Comparison of ENCODE assay signal across 1 cellular context in genomic region chr6:41580690-41581089, GRCh38.
TF ChIP-seq lines count a peak whose summit lies in the region.

No MANE protein-coding gene starts in this region.

TF ChIP-seq in IMR-90, 13 proteins besides CTCF, POLR2A, EP300 and RAD21:
- TF ChIP-seq NFE2L2 (IDR thresholded peaks at IDR 0.05; ENCODE audit: low read depth, low read length) = no peak
- no peak for TF ChIP-seq SMC3 (IDR thresholded peaks at IDR 0.05; ENCODE audit: low read depth, low read length)
- no peak for TF ChIP-seq RFX5 (IDR thresholded peaks at IDR 0.05; ENCODE audit: low read depth, low read length)
- no peak for TF ChIP-seq FOS (IDR thresholded peaks at IDR 0.05; ENCODE audit: low read depth, low read length)
- TF ChIP-seq ELK1 (IDR thresholded peaks at IDR 0.05; ENCODE audit: borderline replicate concordance, low read depth, low read length) = no peak
- no peak for TF ChIP-seq USF2 (IDR thresholded peaks at IDR 0.05; ENCODE audit: low read depth, low read length)
- TF ChIP-seq CHD1 (IDR thresholded peaks at IDR 0.05; ENCODE audit: low read depth, low read length) = no peak
- no peak for TF ChIP-seq MAFK (IDR thresholded peaks at IDR 0.05; ENCODE audit: low read depth, low read length)
- no peak for TF ChIP-seq BHLHE40 (IDR thresholded peaks at IDR 0.05; ENCODE audit: low read depth, low read length)
- TF ChIP-seq MAZ (IDR thresholded peaks at IDR 0.05; ENCODE audit: borderline replicate concordance, low read depth, low read length) = no peak
- TF ChIP-seq CEBPB (IDR thresholded peaks at IDR 0.05; ENCODE audit: low read depth, low read length) = no peak
- no peak for TF ChIP-seq MXI1 (IDR thresholded peaks at IDR 0.05; ENCODE audit: borderline replicate concordance, low read depth, low read length)
- no peak for TF ChIP-seq RCOR1 (IDR thresholded peaks at IDR 0.05; ENCODE audit: insufficient replicate concordance, low read length)
TF ChIP-seq in IMR-90: peak in this region for 0.
